ENCODE assay signal across 8 cellular contexts in genomic region chr20:50312682-50313187, GRCh38.
A peak's percentile ranks its signal among the peaks of the same experiment; 100 is the strongest.
DNase-seq lines count a peak whose midpoint lies in the region; ATAC-seq and TF ChIP-seq lines count a peak whose summit lies in the region.
"Had no signal": no experiment of that assay in that cellular context is flagged by ENCODE, and none has a peak within 500 bp of the region (broad histone marks: within the 10 kb centered on the region; RNA-seq: fewer than 3 reads in every experiment).

No MANE protein-coding gene starts in this region.

- H3K36me3 ChIP-seq in PC-9 (ENCODE audit: low read depth), result peaks cover 10% of the 10 kb centered on the region; the same call in 1 of the 2 replicates
- no peaks in the 10 kb centered on the region for H3K36me3 ChIP-seq in esophagus (ENCODE audit: control insufficient read depth in 2 of 2, insufficient read depth in 2 of 2, low read length in 1 of 2)
- no peaks in the 10 kb centered on the region for H3K36me3 ChIP-seq in aorta (ENCODE audit: control insufficient read depth in 1 of 2, insufficient read depth in 2 of 2, low read length in 1 of 2)

- no peaks in the 10 kb centered on the region for H3K9me2 ChIP-seq in PC-9 (ENCODE audit: insufficient read depth)

- H2AFZ ChIP-seq in PC-9, result peak overlapping the region; percentile 28; the same call in 1 of the 2 replicates

- H3F3A ChIP-seq in PC-9 (ENCODE audit: insufficient read depth, low read depth), result peaks cover 76% of the 10 kb centered on the region

- ATAC-seq in aorta (ENCODE audit: low FRiP score) (peak; percentile 69), HG02759 (IDR thresholded peaks at IDR 0.05; ENCODE audit: unreplicated experiment) (no peak)
- ATAC-seq: activated CD8-positive, alpha-beta T cell treated with anti-CD3 and anti-CD28 coated beads for 36 hours had no signal

- H3K9me3 ChIP-seq in PC-9 (ENCODE audit: insufficient read depth, low read depth), result no peaks in the 10 kb centered on the region
- no peaks in the 10 kb centered on the region for H3K9me3 ChIP-seq in esophagus (ENCODE audit: control insufficient read depth in 2 of 2, insufficient read depth in 1 of 2, low read depth in 1 of 2, low read length in 1 of 2)
- H3K9me3 ChIP-seq in aorta (ENCODE audit: control insufficient read depth, low read length), result no peaks in the 10 kb centered on the region

- no TSS peak for BruUV-seq in PC-9 (replicated peaks; lab: Mats Ljungman, UMichigan)

- DNase-seq in PC-9 (peak in 1 of 2 experiments; percentile 98), mucosa of gallbladder (ENCODE audit: low spot score) (peak; percentile 78), aorta (peak; percentile 92 to 95), OCI-M2 (lab: John Stamatoyannopoulos, UW; ENCODE audit: unreplicated experiment) (no peak), DMS 273 treated with DMSO at 0.1 percent for 48 hours (lab: John Stamatoyannopoulos, UW) (no peak)
- DNase-seq: activated CD8-positive, alpha-beta T cell treated with anti-CD3 and anti-CD28 coated beads for 36 hours had no signal

- no peak for TF ChIP-seq CTCF in PC-9 (conservative IDR thresholded peaks at IDR 0.05)

- H3K4me1 ChIP-seq in PC-9 (replicated peaks; ENCODE audit: insufficient read depth) (peaks cover 79% of the 10 kb centered on the region), esophagus (ENCODE audit: control insufficient read depth in 2 of 2, insufficient read depth in 2 of 2, low read length in 1 of 2) (peaks cover 0 to 14% of the 10 kb centered on the region in 2 donors), aorta (ENCODE audit: control insufficient read depth in 1 of 2, insufficient read depth in 2 of 2, low read length in 2 of 2) (no peaks in the 10 kb centered on the region)

- H3K4me2 ChIP-seq in PC-9, result peak overlapping the region; percentile 73

- H3K4me3 ChIP-seq in PC-9, result peak overlapping the region; percentile 41; the same call in 1 of the 2 replicates
- H3K4me3 ChIP-seq in esophagus (ENCODE audit: low read depth in 1 of 2, low read length in 2 of 2), result no peak overlapping the region
- H3K4me3 ChIP-seq in aorta (ENCODE audit: low read length in 2 of 2), result no peak overlapping the region

- no peaks in the 10 kb centered on the region for H4K20me1 ChIP-seq in PC-9 (ENCODE audit: insufficient read depth)

- peak overlapping the region; percentile 94 for H3K27ac ChIP-seq in PC-9
- peak overlapping the region; percentile 53 to 63 for H3K27ac ChIP-seq in esophagus (ENCODE audit: low read depth in 2 of 2, low read length in 1 of 2)
- peak overlapping the region in 1 of 2 donors; percentile 69 for H3K27ac ChIP-seq in aorta (ENCODE audit: low read depth in 1 of 2, low read length in 2 of 2)

- intact Hi-C loops in PC-9 (cut with micrococcal nuclease; ENCODE audit: unreplicated experiment), result no loop called here
- intact Hi-C loops in aorta (cut with DNase I), result loop anchor here in 1 of 2 donors (2.0 kb wide), 1 partner anchor 84 kb away; no protein-coding TSS in a partner anchor

- CTCF ChIA-PET in PC-9 (lab: Charles Lee), result no interaction called here

- no peaks in the 10 kb centered on the region for H3K27me3 ChIP-seq in PC-9 (ENCODE audit: insufficient read depth, low read depth)
- H3K27me3 ChIP-seq in esophagus (ENCODE audit: control insufficient read depth in 1 of 2, insufficient read depth in 2 of 2, low read length in 2 of 2), result no peaks in the 10 kb centered on the region
- H3K27me3 ChIP-seq in aorta (ENCODE audit: control insufficient read depth in 1 of 2, insufficient read depth in 2 of 2, low read length in 1 of 2), result no peaks in the 10 kb centered on the region

- 19 to 29% methylated on average over 12 of the region's 12 CpGs for WGBS in esophagus, 2 donors
- 2 to 4% methylated on average over 12 of the region's 12 CpGs for WGBS in aorta, 2 donors

- POLR2A ChIA-PET in PC-9 (lab: Charles Lee; ENCODE audit: unreplicated experiment), result no interaction called here

- peaks cover 31% of the 10 kb centered on the region for H3K79me2 ChIP-seq in PC-9 (ENCODE audit: low read depth)

Comparison
In these comparisons a context has a peak if more than half of its experiments do, and no peak if none do; other contexts are left out.
1. DNase-seq: peak in mucosa of gallbladder (single experiment) and aorta (2 of 2); none in OCI-M2 (single experiment) and DMS 273 treated with DMSO at 0.1 percent for 48 hours (single experiment).